23 cellular contexts compared by ENCODE assay signal in genomic region chr7:30139836-30140384, GRCh38. TPM values are rescaled to one million over a fixed set of nuclear protein-coding genes. Genes with fewer than 3 reads are reported as not detected.
A peak's percentile ranks its signal among the peaks of the same experiment; 100 is the strongest.
DNase-seq lines count a peak whose midpoint lies in the region; ATAC-seq and TF ChIP-seq lines count a peak whose summit lies in the region.
"Had no signal": no experiment of that assay in that cellular context is flagged by ENCODE, and none has a peak within 500 bp of the region (broad histone marks: within the 10 kb centered on the region; RNA-seq: fewer than 3 reads in every experiment).

No MANE protein-coding gene starts in this region.

- intact Hi-C loops in stomach (cut with DNase I; ENCODE audit: low total_unique reads), result no loop called here

- H3K36me3 ChIP-seq in gastroesophageal sphincter (no peaks in the 10 kb centered on the region), stomach (no peaks in the 10 kb centered on the region)

- TF ChIP-seq CTCF in gastroesophageal sphincter (IDR thresholded peaks at IDR 0.05), result no peak
- TF ChIP-seq CTCF in stomach (IDR thresholded peaks at IDR 0.05), result no peak

- H3K27ac ChIP-seq in gastroesophageal sphincter (peak overlapping the region in 3 of 4 donors; percentile 72 to 93 (median 85)), stomach (peak overlapping the region in 3 of 5 donors; percentile 44 to 79 (median 61))
- H3K27ac ChIP-seq: 22Rv1, body of pancreas had no signal

- peak; percentile 41 for DNase-seq in DMS 273 (lab: John Stamatoyannopoulos, UW; ENCODE audit: unreplicated experiment)
- DNase-seq in DMS 273 treated with DMSO at 0.1 percent for 48 hours (lab: John Stamatoyannopoulos, UW), result no peak
- no peak for DNase-seq in stomach
- no peak for DNase-seq in CD1c-positive myeloid dendritic cell (ENCODE audit: extremely low spot score)
- no peak for DNase-seq in activated gamma-delta T cell treated with Interleukin-2 at 50 U/mL for 16 hours
- DNase-seq in NCI-H128 (lab: John Stamatoyannopoulos, UW; ENCODE audit: unreplicated experiment), result no peak
- DNase-seq: activated CD4-positive, alpha-beta memory T cell treated with anti-CD3 and anti-CD28 coated beads, Interleukin-2, amount 10 ng/mL, durations not matched to agents 7 days and 5 days; activated CD8-positive, alpha-beta memory T cell treated with anti-CD3 and anti-CD28 coated beads, Interleukin-2, amount 50 U/mL, for 4 hours; activated naive CD4-positive, alpha-beta T cell treated with Interleukin-2 at 50 U/mL for 16 hours; body of pancreas; cerebellar nuclear complex; DND-41; GOT3; left ventricle myocardium superior; naive B cell; NCI-H446 treated with DMSO at 0.1 percent for 48 hours; NCI-H82; stimulated activated CD4-positive, alpha-beta T cell treated with anti-CD3 and anti-CD28 coated beads, Interleukin-4, amount 100 ng/mL, for 24 hours; SW 1271 had no signal

- WGBS in gastroesophageal sphincter (ENCODE audit: low coverage in 1 of 2), 2 donors, result 10 to 20% methylated on average over 1 of the region's 4 CpGs
- WGBS in stomach, 5 donors, result 34 to 58% (median 49%) methylated on average over 3 to 4 of the region's 4 CpGs

- H3K9me3 ChIP-seq in gastroesophageal sphincter (no peaks in the 10 kb centered on the region), stomach (no peaks in the 10 kb centered on the region)
- H3K9me3 ChIP-seq: body of pancreas had no signal

- no peak for ATAC-seq in gastroesophageal sphincter
- ATAC-seq in GM21515 (IDR thresholded peaks at IDR 0.05; ENCODE audit: unreplicated experiment), result no peak
- ATAC-seq: body of pancreas, left ventricle myocardium superior, sciatic nerve had no signal

- no peak for TF ChIP-seq EP300 in gastroesophageal sphincter (IDR thresholded peaks at IDR 0.05)
- no peak for TF ChIP-seq EP300 in stomach (IDR thresholded peaks at IDR 0.05)

- TF ChIP-seq POLR2A in gastroesophageal sphincter (IDR thresholded peaks at IDR 0.05) (no peak), stomach (IDR thresholded peaks at IDR 0.05) (no peak)

- no peaks in the 10 kb centered on the region for H3K27me3 ChIP-seq in gastroesophageal sphincter
- H3K27me3 ChIP-seq in stomach, result no peaks in the 10 kb centered on the region
- H3K27me3 ChIP-seq: body of pancreas had no signal

- no peak overlapping the region for H3K4me3 ChIP-seq in gastroesophageal sphincter
- no peak overlapping the region for H3K4me3 ChIP-seq in stomach
- H3K4me3 ChIP-seq: body of pancreas had no signal

- H3K4me1 ChIP-seq in gastroesophageal sphincter (peaks cover 23 to 88% (median 35%) of the 10 kb centered on the region in 3 donors), stomach (peaks cover 32 to 86% (median 65%) of the 10 kb centered on the region in 4 donors)

RNA-seq across cellular contexts. Expression of gene MTURN, which starts 5.1 kb away (rescaled TPM):
- total RNA-seq in gastroesophageal sphincter, result 100 to 1,000 TPM; 196 to 252 (median 225) TPM
- total RNA-seq in stomach, result 10 to 100 TPM in 4 of 5 donors, 1 to 10 TPM in 1; 7.8 to 84.8 (median 38.7) TPM
- 10 to 100 TPM; 19.5 to 52.7 (median 28.6) TPM for polyA plus RNA-seq in stomach
